In the genomic region with DNA sequence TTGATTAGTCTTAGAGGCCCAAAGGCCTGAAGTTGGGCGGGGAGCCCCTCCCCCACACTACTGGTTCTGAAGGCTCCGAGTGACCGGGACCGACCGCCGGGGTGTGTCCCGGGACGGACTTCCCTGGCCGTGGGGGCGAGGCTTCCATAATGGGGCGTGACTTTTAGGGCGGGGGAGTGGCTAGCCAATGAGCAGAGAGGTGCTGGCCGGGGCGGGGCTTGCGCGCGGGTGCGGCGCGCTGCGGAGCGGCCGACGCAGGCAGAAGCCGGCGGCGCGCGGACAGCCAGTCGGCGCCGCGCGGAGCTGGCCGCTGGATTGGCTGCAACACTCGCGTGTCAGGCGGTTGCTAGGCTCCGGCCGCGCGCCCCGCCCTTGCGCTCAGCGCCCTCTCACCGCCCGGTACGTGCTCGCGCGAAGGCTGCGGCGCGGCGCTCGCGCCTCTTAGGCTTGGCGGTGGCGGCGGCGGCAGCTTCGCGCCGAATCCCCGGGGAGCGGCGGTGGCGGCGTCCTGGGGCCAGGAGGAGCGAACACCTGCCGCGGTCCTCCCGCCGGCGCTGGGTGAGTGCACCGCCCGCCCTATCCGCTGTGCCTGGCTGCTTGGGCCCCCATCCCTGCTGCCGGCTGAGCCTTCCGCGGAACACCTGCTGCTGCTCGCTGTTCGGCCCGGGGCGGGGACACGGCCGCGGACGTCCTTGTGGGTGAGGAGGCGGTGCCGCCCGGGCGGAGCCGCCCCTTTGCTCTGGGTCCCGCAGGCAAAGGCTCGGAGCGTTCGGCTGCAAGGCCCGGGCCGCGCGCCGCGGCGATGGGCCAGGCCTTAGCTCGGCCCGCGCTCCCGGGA, we compare ENCODE assay signal across 8 cellular contexts. TPM values are rescaled to one million over a fixed set of nuclear protein-coding genes. Genes with fewer than 3 reads are reported as not detected.
DNase-seq lines count a peak whose midpoint lies in the region; ATAC-seq and TF ChIP-seq lines count a peak whose summit lies in the region.

A gene (plus strand): TSS at position 392 of the 838 bp plus-strand sequence. CDS start 40,268 bp downstream, outside the sequence.

- peak; percentile 65 for TF ChIP-seq POLR2A in breast epithelium (IDR thresholded peaks at IDR 0.05)

- CTCF ChIA-PET in AG04449 (lab: Yijun Ruan, JAX) = interaction anchor here (0.6 to 3.3 kb wide), 7 partner anchors 8 to 201 kb away, joined by 3 to 15 read pairs (median 5); a partner anchor contains a TSS

- peak within 1 kb of the TSS; percentile 86 for H3K9ac ChIP-seq in iPS-20b (ENCODE audit: low read depth, low read length)

- H3K9me3 ChIP-seq in WERI-Rb-1 (ENCODE audit: severe bottlenecking) = no peaks in the 10 kb centered on the region
- no peaks in the 10 kb centered on the region for H3K9me3 ChIP-seq in breast epithelium
- H3K9me3 ChIP-seq in iPS-20b (ENCODE audit: insufficient read depth, low read depth, low read length) = no peaks in the 10 kb centered on the region

- H3K4me1 ChIP-seq in breast epithelium (peaks cover 4 to 8% of the 10 kb centered on the region in 2 donors), iPS-20b (ENCODE audit: insufficient read depth, low read length) (peaks cover 20% of the 10 kb centered on the region)

- no peaks in the 10 kb centered on the region for H3K27me3 ChIP-seq in WERI-Rb-1 (ENCODE audit: insufficient read depth, low read depth, severe bottlenecking)
- no peaks in the 10 kb centered on the region for H3K27me3 ChIP-seq in breast epithelium
- no peaks in the 10 kb centered on the region for H3K27me3 ChIP-seq in iPS-20b (ENCODE audit: insufficient read depth, low read length)

- intact Hi-C loops in breast epithelium (cut with DNase I; ENCODE audit: low total_unique reads) = no loop called here

- ATAC-seq in GM18907 (IDR thresholded peaks at IDR 0.05; ENCODE audit: unreplicated experiment) (peak; percentile 79), HG03139 (IDR thresholded peaks at IDR 0.05; ENCODE audit: unreplicated experiment) (peak; percentile 77)

- DNase-seq in AG04449 (ENCODE audit: low read depth, low spot score) = no peak
- DNase-seq in NCI-H2227 (lab: John Stamatoyannopoulos, UW; ENCODE audit: unreplicated experiment) = peak; percentile 96
- peak; percentile 98 for DNase-seq in WERI-Rb-1
- DNase-seq in breast epithelium (ENCODE audit: low spot score in 2 of 2) = peak; percentile 98 to 99

- H3K36me3 ChIP-seq in WERI-Rb-1 (peaks cover 9% of the 10 kb centered on the region), breast epithelium (no peaks in the 10 kb centered on the region), iPS-20b (ENCODE audit: insufficient read depth, low read depth, low read length) (no peaks in the 10 kb centered on the region)

- POLR2A ChIA-PET in AG04449 (lab: Yijun Ruan, JAX) = interaction anchor here (0.6 to 1.8 kb wide), 9 partner anchors 14 to 448 kb away, joined by 3 to 5 read pairs (median 4); a partner anchor contains a TSS

- peak within 1 kb of the TSS; percentile 93 for H3K27ac ChIP-seq in WERI-Rb-1
- peak within 1 kb of the TSS; percentile 89 to 96 for H3K27ac ChIP-seq in breast epithelium
- H3K27ac ChIP-seq in iPS-20b (ENCODE audit: low read length) = peak within 1 kb of the TSS; percentile 94
- peak within 1 kb of the TSS; percentile 78 to 98 (median 91) for H3K27ac ChIP-seq in skin epidermis

- TF ChIP-seq CTCF in AG04449 (IDR thresholded peaks at IDR 0.05; ENCODE audit: insufficient read depth, low read length, missing control alignments) (no peak), WERI-Rb-1 (IDR thresholded peaks at IDR 0.05; ENCODE audit: low read depth, low read length) (no peak), breast epithelium (IDR thresholded peaks at IDR 0.05) (no peak)

- H3K4me3 ChIP-seq in AG04449 (ENCODE audit: low read depth, low read length) (peak within 1 kb of the TSS; percentile 72), WERI-Rb-1 (ENCODE audit: low read depth, low read length) (peak within 1 kb of the TSS; percentile 76), breast epithelium (peak within 1 kb of the TSS; percentile 80 to 88 (median 84)), iPS-20b (ENCODE audit: low read length) (peak within 1 kb of the TSS; percentile 93), skin epidermis (peak within 1 kb of the TSS; percentile 58 to 93 (median 79))

RNA-seq across cellular contexts. Expression of the gene that starts here (rescaled TPM):
- 10 to 100 TPM; 37.1 to 56.6 (median 44.6) TPM for total RNA-seq in breast epithelium
